7 cellular contexts compared by ENCODE assay signal in the genomic region with DNA sequence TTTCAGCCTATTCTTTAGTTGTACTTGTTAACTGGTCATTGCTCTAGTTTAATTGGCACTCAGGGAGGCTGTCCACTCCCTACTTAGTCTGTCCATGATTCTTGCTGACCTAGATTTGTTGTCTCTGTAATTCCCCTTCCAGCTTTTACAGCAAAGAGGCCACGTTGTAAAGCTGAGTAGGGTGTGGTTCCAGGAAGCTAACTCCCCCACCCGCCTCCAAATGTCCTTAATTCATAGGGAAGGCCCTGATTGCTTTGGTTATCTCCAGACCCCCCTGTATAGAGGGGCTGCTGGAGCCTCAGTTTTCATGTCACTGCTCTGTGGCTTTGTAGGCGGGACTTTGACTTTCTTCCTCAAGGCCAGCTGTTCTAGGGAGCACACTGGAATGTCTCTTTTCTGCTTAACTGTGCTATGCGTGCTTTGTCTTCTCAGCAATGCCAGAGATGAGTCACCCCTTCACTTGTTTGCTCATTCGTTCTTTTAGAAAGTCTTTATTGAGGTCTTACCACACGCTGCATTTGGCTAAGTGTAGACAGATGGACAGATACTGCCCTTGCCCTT.
A peak's percentile ranks its signal among the peaks of the same experiment; 100 is the strongest.
DNase-seq lines count a peak whose midpoint lies in the region; ATAC-seq, FAIRE-seq and TF ChIP-seq lines count a peak whose summit lies in the region.

No MANE protein-coding gene starts in this region.

- no peaks in the 10 kb centered on the region for H3K9me3 ChIP-seq in upper lobe of left lung

- 55 to 63% methylated on average over 6 of the region's 6 CpGs for WGBS in upper lobe of left lung, 2 donors

- no peak for FAIRE-seq in GM12892 (lab: Jason Lieb, UNC)

- no peaks in the 10 kb centered on the region for H3K4me1 ChIP-seq in upper lobe of left lung

- TF ChIP-seq POLR2A in upper lobe of left lung (IDR thresholded peaks at IDR 0.05) (no peak), GM12892 (IDR thresholded peaks at IDR 0.05; ENCODE audit: low read depth, low read length) (no peak)

- H3K4me3 ChIP-seq in HFF-Myc (replicated peaks; ENCODE audit: low read depth, low read length) (no peak overlapping the region), upper lobe of left lung (no peak overlapping the region)

- TF ChIP-seq CTCF in HFF-Myc (IDR thresholded peaks at IDR 0.05; ENCODE audit: low read depth, low read length, missing control alignments) (no peak), upper lobe of left lung (IDR thresholded peaks at IDR 0.05) (no peak)

- ATAC-seq in upper lobe of left lung (ENCODE audit: low FRiP score in 2 of 2): peak; percentile 63 to 93
- no peak for ATAC-seq in HG03139 (IDR thresholded peaks at IDR 0.05; ENCODE audit: unreplicated experiment)

- no peaks in the 10 kb centered on the region for H3K36me3 ChIP-seq in upper lobe of left lung

- DNase-seq in HFF-Myc (ENCODE audit: extremely low read depth, low read depth): peak; percentile 96
- DNase-seq in SW480 (ENCODE audit: low spot score): peak; percentile 88
- peak; percentile 31 for DNase-seq in hepatic stellate cell (ENCODE audit: low spot score)
- no peak for DNase-seq in upper lobe of left lung
- DNase-seq in T-helper 9 cell: no peak
- DNase-seq in GM12892 (ENCODE audit: insufficient read length): no peak

- no peaks in the 10 kb centered on the region for H3K27me3 ChIP-seq in upper lobe of left lung

- H3K27ac ChIP-seq in upper lobe of left lung: no peak overlapping the region

- no peak for TF ChIP-seq EP300 in upper lobe of left lung (IDR thresholded peaks at IDR 0.05)

Comparison
In these comparisons a context has a peak if more than half of its experiments do, and no peak if none do; other contexts are left out.
1. DNase-seq: peak in HFF-Myc (single experiment), SW480 (single experiment) and hepatic stellate cell (single experiment); none in upper lobe of left lung (0 of 2), T-helper 9 cell (single experiment) and GM12892 (single experiment).